16 cellular contexts compared by ENCODE assay signal in the genomic region with DNA sequence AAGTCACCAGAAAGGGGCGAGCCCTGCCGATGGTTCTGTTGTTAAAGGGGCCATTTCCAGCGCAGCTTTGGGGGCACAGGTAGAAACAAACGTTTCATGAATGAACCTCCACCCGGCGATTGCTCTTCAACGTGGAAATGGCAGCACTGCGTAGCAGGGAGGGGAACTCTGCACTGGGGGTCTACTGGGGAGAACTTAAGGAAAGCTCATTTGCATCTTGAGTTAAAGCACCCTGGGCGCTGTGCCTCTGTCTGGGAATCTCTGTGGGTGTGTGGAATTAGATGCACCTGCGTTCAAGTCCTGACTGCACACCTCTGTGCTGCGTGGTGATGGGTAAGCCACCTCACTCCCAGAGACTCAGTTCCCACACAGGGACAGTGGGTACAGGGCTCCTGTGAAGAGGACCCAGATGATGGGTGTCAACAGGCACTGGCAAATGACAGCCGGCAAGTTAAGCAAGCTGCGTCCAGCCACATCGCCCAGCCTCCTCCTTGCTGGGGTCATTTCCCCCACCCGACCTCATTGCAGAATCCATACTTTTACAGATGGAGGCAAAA.
"Had no signal": no experiment of that assay in that cellular context is flagged by ENCODE, and none has a peak within 500 bp of the region (broad histone marks: within the 10 kb centered on the region; RNA-seq: fewer than 3 reads in every experiment).

No MANE protein-coding gene starts in this region.

- H3K27me3 ChIP-seq: brain microvascular endothelial cell, left lung, transverse colon had no signal

- H3K36me3 ChIP-seq: brain microvascular endothelial cell, gastrocnemius medialis, heart left ventricle, left lung, suprapubic skin, transverse colon had no signal

- H3K9me3 ChIP-seq: gastrocnemius medialis, left lung, suprapubic skin, transverse colon had no signal

- H3K27ac ChIP-seq: brain microvascular endothelial cell, coronary artery, gastrocnemius medialis, heart left ventricle, suprapubic skin, transverse colon had no signal

- H3K4me3 ChIP-seq: coronary artery, heart left ventricle, left lung, suprapubic skin, transverse colon had no signal

- H3K4me1 ChIP-seq: suprapubic skin had no signal

- ATAC-seq: activated CD8-positive, alpha-beta T cell treated with anti-CD3 and anti-CD28 coated beads, Interleukin-2, amount 10 ng/mL, durations not matched to agents 7 days and 5 days had no signal

- DNase-seq: activated CD4-positive, alpha-beta T cell treated with anti-CD3 and anti-CD28 coated beads for 48 hours; activated CD4-positive, CD25-positive, alpha-beta regulatory T cell; activated CD8-positive, alpha-beta T cell treated with anti-CD3 and anti-CD28 coated beads, Interleukin-2, amount 10 ng/mL, durations not matched to agents 7 days and 5 days; activated naive CD4-positive, alpha-beta T cell treated with anti-CD3 and anti-CD28 coated beads for 36 hours; activated T-cell treated with anti-CD3 and anti-CD28 coated beads, Interleukin-2, amount 50 U/mL, for 24 hours; anterior cingulate cortex; gastrocnemius medialis; heart left ventricle; left lung; stimulated activated CD4-positive, alpha-beta T cell treated with anti-CD3 and anti-CD28 coated beads, Interleukin-15, amount 100 ng/mL, for 24 hours; stimulated activated CD4-positive, alpha-beta T cell treated with anti-CD3 and anti-CD28 coated beads, Interleukin-2, amount 100 ng/mL, for 48 hours; T-helper 9 cell; transverse colon had no signal
